In the genomic region with DNA sequence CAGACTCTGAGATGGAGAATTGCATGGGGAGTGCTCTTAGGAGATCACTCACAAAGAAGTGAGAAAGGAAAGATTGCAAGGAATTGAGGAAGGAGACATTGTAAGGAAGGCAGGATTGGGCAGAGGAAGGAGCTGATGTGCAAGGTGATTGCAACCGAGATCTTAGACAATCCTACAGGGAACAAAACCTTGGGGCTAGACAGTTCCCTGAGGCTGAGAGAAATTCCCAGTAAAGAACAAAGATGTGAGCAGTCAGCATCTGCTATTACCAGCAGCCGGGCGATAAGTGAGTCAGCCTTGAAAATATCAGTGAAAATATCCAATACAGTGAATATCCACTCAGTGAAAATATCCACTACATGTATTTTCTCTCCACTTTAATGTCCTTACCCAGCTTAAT, we compare ENCODE assay signal across 7 cellular contexts.
"Had no signal": no experiment of that assay in that cellular context is flagged by ENCODE, and none has a peak within 500 bp of the region (broad histone marks: within the 10 kb centered on the region; RNA-seq: fewer than 3 reads in every experiment).

No MANE protein-coding gene starts in this region.

- FAIRE-seq: HepG2, HTR-8/SVneo, K562 had no signal

- H3K27ac ChIP-seq: HL-60 had no signal

- DNase-seq: IMR-90, KBM-7, KG1 had no signal

- H3K4me3 ChIP-seq: K562 had no signal
